ENCODE assay signal across 9 cellular contexts in genomic region chr17:78935419-78936323, GRCh38. TPM values are rescaled to one million over a fixed set of nuclear protein-coding genes. Genes with fewer than 3 reads are reported as not detected.
DNase-seq lines count a peak whose midpoint lies in the region; ATAC-seq and TF ChIP-seq lines count a peak whose summit lies in the region.
"Had no signal": no experiment of that assay in that cellular context is flagged by ENCODE, and none has a peak within 500 bp of the region (broad histone marks: within the 10 kb centered on the region; RNA-seq: fewer than 3 reads in every experiment).

No MANE protein-coding gene starts in this region.

- TF ChIP-seq CTCF in Calu3 (IDR thresholded peaks at IDR 0.05; ENCODE audit: unreplicated experiment): no peak

- intact Hi-C loops in Calu3 (cut with micrococcal nuclease; ENCODE audit: unreplicated experiment): no loop called here

- ATAC-seq in GM19452 (IDR thresholded peaks at IDR 0.05; ENCODE audit: unreplicated experiment) (no peak), GM18858 (IDR thresholded peaks at IDR 0.05; ENCODE audit: unreplicated experiment) (no peak)
- ATAC-seq: GM12878 had no signal

- H3K36me3 ChIP-seq in rectal smooth muscle tissue (ENCODE audit: control insufficient read depth, insufficient read depth, low read length): no peaks in the 10 kb centered on the region

- no peak for DNase-seq in Calu3
- peak; percentile 74 for DNase-seq in RKO (ENCODE audit: low spot score)
- peak; percentile 97 for DNase-seq in fibroblast of peridontal ligament (ENCODE audit: extremely low read depth)
- DNase-seq in activated CD4-positive, alpha-beta T cell treated with anti-CD3 and anti-CD28 coated beads for 4 hours: no peak
- DNase-seq in activated CD4-positive, alpha-beta T cell treated with anti-CD3 and anti-CD28 coated beads, Interleukin-2, amount 50 U/mL, for 48 hours: no peak

- peaks cover 35% of the 10 kb centered on the region for H3K4me1 Mint-ChIP-seq in Calu3 (ENCODE audit: low read depth, unreplicated experiment)

- H3K36me3 Mint-ChIP-seq in Calu3 (ENCODE audit: insufficient read depth, unreplicated experiment): peaks cover 15% of the 10 kb centered on the region

- no peaks in the 10 kb centered on the region for H3K27me3 Mint-ChIP-seq in Calu3 (ENCODE audit: unreplicated experiment)

- H3K9ac ChIP-seq in rectal smooth muscle tissue (ENCODE audit: low read length): no peak overlapping the region

- H3K9me3 Mint-ChIP-seq in Calu3 (ENCODE audit: low read depth, unreplicated experiment): no peaks in the 10 kb centered on the region

- H3K27me3 ChIP-seq in rectal smooth muscle tissue (ENCODE audit: control insufficient read depth, insufficient read depth, low read length): no peaks in the 10 kb centered on the region

- H3K4me3 ChIP-seq in rectal smooth muscle tissue (ENCODE audit: low read length): no peak overlapping the region
- H3K4me3 ChIP-seq: GM12878 had no signal

- CTCF ChIA-PET in Calu3 (lab: Charles Lee): no interaction called here

- H3K4me3 Mint-ChIP-seq in Calu3 (ENCODE audit: low read depth, unreplicated experiment): no peak overlapping the region

- H3K4me1 ChIP-seq in rectal smooth muscle tissue (ENCODE audit: control insufficient read depth, insufficient read depth, low read length): peaks cover 25% of the 10 kb centered on the region

- H3K27ac Mint-ChIP-seq in Calu3 (ENCODE audit: unreplicated experiment): peak overlapping the region; percentile 52

- peak overlapping the region; percentile 95 for H3K27ac ChIP-seq in rectal smooth muscle tissue (ENCODE audit: low read depth, low read length)

- no TSS peak for BruUV-seq in Calu3 (replicated peaks; lab: Mats Ljungman, UMichigan)

RNA-seq across cellular contexts. Expression of gene TIMP2, which starts 10.5 kb away (rescaled TPM):
- total RNA-seq in Calu3 (2022): 246 and 262 TPM in 2 replicates

RNA-seq across cellular contexts. Expression of gene CEP295NL, which starts 32.7 kb away (rescaled TPM):
- 4.6 and 6.0 TPM in 2 replicates for total RNA-seq in Calu3 (2022)
- total RNA-seq: GM12878 had no signal

RNA-seq across cellular contexts. Expression of gene LGALS3BP, which starts 44.1 kb away (rescaled TPM):
- total RNA-seq in Calu3 (2022): 747 and 1,100 TPM in 2 replicates

Comparison
In these comparisons a context has a peak if more than half of its experiments do, and no peak if none do; other contexts are left out.
1. DNase-seq: peak in RKO (single experiment) and fibroblast of peridontal ligament (single experiment); none in Calu3 (single experiment), activated CD4-positive, alpha-beta T cell treated with anti-CD3 and anti-CD28 coated beads for 4 hours (0 of 2) and activated CD4-positive, alpha-beta T cell treated with anti-CD3 and anti-CD28 coated beads, Interleukin-2, amount 50 U/mL, for 48 hours (0 of 2).